19 cellular contexts compared by ENCODE assay signal in the genomic region with DNA sequence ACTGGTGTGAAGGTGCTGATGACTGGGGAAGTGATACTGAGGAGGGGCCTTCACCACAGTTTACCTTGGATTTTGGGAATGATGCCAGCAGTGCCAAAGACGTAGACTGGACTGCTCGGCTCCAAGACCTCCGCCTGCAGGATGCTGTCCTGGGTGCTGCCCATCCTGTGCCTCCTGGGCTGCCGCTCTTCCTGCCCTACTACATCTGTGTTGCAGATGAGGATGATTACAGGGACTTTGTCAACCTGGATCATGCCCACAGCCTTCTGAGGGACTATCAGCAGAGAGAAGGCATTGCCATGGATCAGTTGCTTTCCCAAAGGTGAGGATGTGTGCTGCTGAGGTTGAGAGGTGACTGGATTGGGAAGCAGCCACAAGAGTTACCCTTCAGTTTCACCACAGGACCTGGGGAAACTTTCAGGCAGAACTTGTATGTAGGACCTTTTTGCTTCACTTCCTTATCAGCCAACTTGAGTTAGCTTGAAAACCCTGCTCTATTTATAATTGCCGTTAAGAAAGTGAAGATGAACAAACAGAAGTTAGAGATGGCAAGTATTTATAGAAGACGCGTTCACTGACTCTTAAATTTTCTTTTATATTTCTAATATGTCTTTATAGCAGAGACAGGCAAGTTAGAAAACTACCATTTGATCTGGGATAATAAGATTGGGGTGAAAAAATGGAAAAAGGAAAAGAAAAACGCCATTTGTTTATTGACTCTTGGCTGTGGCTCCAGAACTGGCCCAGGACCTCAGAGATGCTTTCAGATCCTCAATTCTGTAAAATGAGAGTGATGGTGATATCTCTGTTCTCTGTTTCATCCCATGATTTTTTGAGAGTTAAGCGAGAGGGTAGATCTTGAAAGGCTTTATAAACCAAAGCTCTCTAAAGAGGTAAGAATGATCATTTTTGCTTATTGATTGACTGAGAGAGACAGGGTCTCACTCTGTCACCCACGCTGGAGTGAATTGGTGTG. TPM values are rescaled to one million over a fixed set of nuclear protein-coding genes. Genes with fewer than 3 reads are reported as not detected.
DNase-seq lines count a peak whose midpoint lies in the region; ATAC-seq lines count a peak whose summit lies in the region.
"Had no signal": no experiment of that assay in that cellular context is flagged by ENCODE, and none has a peak within 500 bp of the region (broad histone marks: within the 10 kb centered on the region; RNA-seq: fewer than 3 reads in every experiment).

No MANE protein-coding gene starts in this region.

- ATAC-seq in HG02798 (IDR thresholded peaks at IDR 0.05; ENCODE audit: poor library complexity, unreplicated experiment) = peak; percentile 54
- ATAC-seq in activated T-helper 17 cell treated with anti-CD3 and anti-CD28 coated beads, Interleukin-2, amount 50 U/mL, for 72 hours (replicated peaks) = no peak
- ATAC-seq in stimulated activated memory B cell treated with anti-CD40 and anti-IgM and Interleukin-4, amounts not matched to agents 10 μg/mL and 1 μg/mL and 100 μg/mL, for 72 hours = peak; percentile 77
- no peak for ATAC-seq in GM19455 (IDR thresholded peaks at IDR 0.05; ENCODE audit: unreplicated experiment)
- no peak for ATAC-seq in HG02981 (IDR thresholded peaks at IDR 0.05; ENCODE audit: unreplicated experiment)
- ATAC-seq in GM19351 (IDR thresholded peaks at IDR 0.05; ENCODE audit: unreplicated experiment) = no peak
- ATAC-seq: activated CD8-positive, alpha-beta T cell treated with anti-CD3 and anti-CD28 coated beads, Interleukin-2, amount 10 ng/mL, durations not matched to agents 7 days and 5 days; effector memory CD8-positive, alpha-beta T cell; GM23338; natural killer cell had no signal

- H3K4me3 Mint-ChIP-seq in activated T-helper 17 cell treated with anti-CD3 and anti-CD28 coated beads, Interleukin-2, amount 50 U/mL, for 72 hours = no peak overlapping the region
- H3K4me3 Mint-ChIP-seq in stimulated activated memory B cell treated with anti-CD40 and anti-IgM and Interleukin-4, amounts not matched to agents 10 μg/mL and 1 μg/mL and 100 μg/mL, for 72 hours = peak overlapping the region; percentile 61
- H3K4me3 Mint-ChIP-seq: activated CD8-positive, alpha-beta T cell treated with anti-CD3 and anti-CD28 coated beads, Interleukin-2, amount 10 ng/mL, durations not matched to agents 7 days and 5 days; activated T-helper 1 cell treated with anti-CD3 and anti-CD28 coated beads, Interleukin-12 subunit alpha, Interleukin-12 subunit beta, Interleukin-2, Interleukin-4 antibody, amounts not matched to agents 30 ng/mL and 10 ng/mL and 1 ng/mL, durations not matched to agents 14 hours and 24 hours and 36 hours; effector memory CD8-positive, alpha-beta T cell; GM23338; natural killer cell had no signal

- H3K9me3 Mint-ChIP-seq in activated T-helper 17 cell treated with anti-CD3 and anti-CD28 coated beads, Interleukin-2, amount 50 U/mL, for 72 hours = no peaks in the 10 kb centered on the region
- H3K9me3 Mint-ChIP-seq in stimulated activated memory B cell treated with anti-CD40 and anti-IgM and Interleukin-4, amounts not matched to agents 10 μg/mL and 1 μg/mL and 100 μg/mL, for 72 hours = no peaks in the 10 kb centered on the region
- H3K9me3 Mint-ChIP-seq: activated T-helper 1 cell treated with anti-CD3 and anti-CD28 coated beads, Interleukin-12 subunit alpha, Interleukin-12 subunit beta, Interleukin-2, Interleukin-4 antibody, amounts not matched to agents 30 ng/mL and 10 ng/mL and 1 ng/mL, durations not matched to agents 14 hours and 24 hours and 36 hours; effector memory CD8-positive, alpha-beta T cell; GM23338; natural killer cell had no signal

- no peaks in the 10 kb centered on the region for H3K27me3 Mint-ChIP-seq in activated T-helper 17 cell treated with anti-CD3 and anti-CD28 coated beads, Interleukin-2, amount 50 U/mL, for 72 hours
- H3K27me3 Mint-ChIP-seq in stimulated activated memory B cell treated with anti-CD40 and anti-IgM and Interleukin-4, amounts not matched to agents 10 μg/mL and 1 μg/mL and 100 μg/mL, for 72 hours = no peaks in the 10 kb centered on the region
- H3K27me3 Mint-ChIP-seq: effector memory CD8-positive, alpha-beta T cell had no signal

- peak overlapping the region; percentile 59 for H3K27ac Mint-ChIP-seq in activated T-helper 17 cell treated with anti-CD3 and anti-CD28 coated beads, Interleukin-2, amount 50 U/mL, for 72 hours
- H3K27ac Mint-ChIP-seq in stimulated activated memory B cell treated with anti-CD40 and anti-IgM and Interleukin-4, amounts not matched to agents 10 μg/mL and 1 μg/mL and 100 μg/mL, for 72 hours = peak overlapping the region; percentile 83
- H3K27ac Mint-ChIP-seq: activated CD8-positive, alpha-beta T cell treated with anti-CD3 and anti-CD28 coated beads, Interleukin-2, amount 10 ng/mL, durations not matched to agents 7 days and 5 days; activated T-helper 1 cell treated with anti-CD3 and anti-CD28 coated beads, Interleukin-12 subunit alpha, Interleukin-12 subunit beta, Interleukin-2, Interleukin-4 antibody, amounts not matched to agents 30 ng/mL and 10 ng/mL and 1 ng/mL, durations not matched to agents 14 hours and 24 hours and 36 hours; effector memory CD8-positive, alpha-beta T cell; GM23338; natural killer cell had no signal

- H3K36me3 Mint-ChIP-seq in activated T-helper 17 cell treated with anti-CD3 and anti-CD28 coated beads, Interleukin-2, amount 50 U/mL, for 72 hours (ENCODE audit: low read depth) = peaks cover 80% of the 10 kb centered on the region
- H3K36me3 Mint-ChIP-seq in stimulated activated memory B cell treated with anti-CD40 and anti-IgM and Interleukin-4, amounts not matched to agents 10 μg/mL and 1 μg/mL and 100 μg/mL, for 72 hours = peaks cover 14% of the 10 kb centered on the region

- H3K4me1 Mint-ChIP-seq in activated T-helper 17 cell treated with anti-CD3 and anti-CD28 coated beads, Interleukin-2, amount 50 U/mL, for 72 hours = peaks cover 5% of the 10 kb centered on the region
- peaks cover 26% of the 10 kb centered on the region for H3K4me1 Mint-ChIP-seq in stimulated activated memory B cell treated with anti-CD40 and anti-IgM and Interleukin-4, amounts not matched to agents 10 μg/mL and 1 μg/mL and 100 μg/mL, for 72 hours

- peak; percentile 33 for DNase-seq in activated effector memory CD4-positive, alpha-beta T cell treated with anti-CD3 and anti-CD28 coated beads, Interleukin-2, amount 50 U/mL, for 16 hours
- no peak for DNase-seq in activated effector memory CD4-positive, alpha-beta T cell treated with Interleukin-2 at 50 U/mL for 16 hours
- DNase-seq: activated CD8-positive, alpha-beta T cell treated with anti-CD3 and anti-CD28 coated beads, Interleukin-2, amount 10 ng/mL, durations not matched to agents 7 days and 5 days; amniotic stem cell; DMS53; effector memory CD8-positive, alpha-beta T cell; mammary epithelial cell; natural killer cell; NCI-H1436 treated with DMSO at 0.1 percent for 48 hours; upper lobe of left lung; WERI-Rb-1 had no signal

RNA-seq across cellular contexts. Expression of a gene that starts 5.3 kb away (rescaled TPM):
- 10 to 100 TPM; 11.9 to 30.4 TPM for total RNA-seq in activated T-helper 17 cell treated with anti-CD3 and anti-CD28 coated beads, Interleukin-2, amount 50 U/mL, for 72 hours

RNA-seq across cellular contexts. Expression of a gene that starts 18.7 kb away (rescaled TPM):
- 100 to 1,000 TPM; 125 to 159 TPM for total RNA-seq in activated T-helper 17 cell treated with anti-CD3 and anti-CD28 coated beads, Interleukin-2, amount 50 U/mL, for 72 hours

RNA-seq across cellular contexts. Expression of a gene that starts 44.5 kb away (rescaled TPM):
- 1,000 to 10,000 TPM in 1 of 2 donors, 100 to 1,000 TPM in 1; 862 to 1,104 TPM for total RNA-seq in activated T-helper 17 cell treated with anti-CD3 and anti-CD28 coated beads, Interleukin-2, amount 50 U/mL, for 72 hours

Comparison
In these comparisons a context has a peak if more than half of its experiments do, and no peak if none do; other contexts are left out.
1. ATAC-seq: peak in HG02798 (single experiment) and stimulated activated memory B cell treated with anti-CD40 and anti-IgM and Interleukin-4, amounts not matched to agents 10 μg/mL and 1 μg/mL and 100 μg/mL, for 72 hours (single experiment); none in activated T-helper 17 cell treated with anti-CD3 and anti-CD28 coated beads, Interleukin-2, amount 50 U/mL, for 72 hours (single experiment), GM19455 (single experiment), HG02981 (single experiment) and GM19351 (single experiment).